Comparison of ENCODE assay signal across 25 cellular contexts in the genomic region with DNA sequence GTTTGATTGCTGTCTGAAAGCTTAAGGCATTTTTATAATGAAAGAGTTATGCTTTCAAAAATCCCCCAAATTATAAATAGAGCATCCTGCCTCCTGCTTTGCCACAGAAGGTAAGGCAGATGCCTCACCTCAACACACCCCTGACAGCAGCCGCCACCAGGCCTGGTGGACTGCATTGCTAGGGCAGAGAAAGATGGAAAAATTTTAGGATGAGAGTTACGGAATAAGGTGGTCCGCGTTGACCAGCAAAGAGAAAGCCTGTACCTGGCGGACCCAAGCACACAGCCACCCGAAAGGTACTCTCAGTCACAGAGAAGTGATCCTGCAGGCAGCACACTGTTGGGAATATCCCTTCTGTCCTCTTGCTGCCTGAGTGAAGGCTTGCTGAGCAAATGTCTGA.
"Had no signal": no experiment of that assay in that cellular context is flagged by ENCODE, and none has a peak within 500 bp of the region (broad histone marks: within the 10 kb centered on the region; RNA-seq: fewer than 3 reads in every experiment).

No MANE protein-coding gene starts in this region.

- H3K27me3 ChIP-seq: MG63, Peyer's patch had no signal

- H3K9me2 ChIP-seq: SK-N-SH had no signal

- H3K9ac ChIP-seq: SK-N-SH had no signal

- H3K4me2 ChIP-seq: PC-9, SK-N-SH had no signal

- DNase-seq: IMR-90; Karpas-422; KG1; MG63; NCI-H1092 treated with DMSO at 0.1 percent for 48 hours; NCI-H1436; NCI-H187; NCI-H2029; NCI-H2081 treated with DMSO at 0.1 percent for 48 hours; NCI-H2171; NCI-H226; NCI-H446; NCI-H510A; NCI-H524 treated with DMSO at 0.1 percent for 48 hours; NCI-H69; NCI-H774; NK-92 treated with Interleukin-12 subunit alpha and Interleukin-12 subunit beta, amount 100 ng/mL, for 24 hours; OCI-M1; PC-9; Peyer's patch; Right ventricle myocardium superior; RPMI8226; SK-N-SH; SW 1271 had no signal

- H3K36me3 ChIP-seq: MG63, Peyer's patch had no signal

- H3K4me1 ChIP-seq: Peyer's patch had no signal

- H3K27ac ChIP-seq: PC-9, Peyer's patch had no signal

- H3K4me3 ChIP-seq: MG63, PC-9, Peyer's patch had no signal

- H2AFZ ChIP-seq: PC-9 had no signal

- H3K9me3 ChIP-seq: MG63, Peyer's patch, SK-N-SH had no signal

- FAIRE-seq: HepG2 had no signal

- ATAC-seq: HepG2 had no signal
